8 cellular contexts compared by ENCODE assay signal in genomic region chr2:241355983-241356870, GRCh38. TPM values are rescaled to one million over a fixed set of nuclear protein-coding genes. Genes with fewer than 3 reads are reported as not detected.
DNase-seq lines count a peak whose midpoint lies in the region; ATAC-seq and TF ChIP-seq lines count a peak whose summit lies in the region.

Gene FARP2, plus strand, starts transcription at chr2:241356285. Its CDS starts 16,823 bp downstream, at chr2:241373108.

- H3K27me3 Mint-ChIP-seq in neural progenitor cell (ENCODE audit: insufficient read depth, low read depth), result peaks cover 2% of the 10 kb centered on the region

- H3K27me3 ChIP-seq in SJSA1 (replicated peaks) (no peaks in the 10 kb centered on the region), foreskin keratinocyte (no peaks in the 10 kb centered on the region), neural progenitor cell (no peaks in the 10 kb centered on the region), stomach smooth muscle (ENCODE audit: control insufficient read depth in 1 of 2, insufficient read depth in 2 of 2, low read length in 2 of 2) (no peaks in the 10 kb centered on the region)

- H3K4me3 ChIP-seq in HFF-Myc (replicated peaks; ENCODE audit: low read depth, low read length) (peak within 1 kb of the TSS; percentile 90), SJSA1 (peak within 1 kb of the TSS; percentile 74), neural progenitor cell (peak within 1 kb of the TSS; percentile 92), stomach smooth muscle (ENCODE audit: low read length in 2 of 2) (peak within 1 kb of the TSS; percentile 74 to 82)

- H3K9me3 Mint-ChIP-seq in neural progenitor cell, result no peaks in the 10 kb centered on the region

- peak within 1 kb of the TSS; percentile 83 for H3K9ac ChIP-seq in neural progenitor cell
- peak within 1 kb of the TSS; percentile 82 for H3K9ac ChIP-seq in stomach smooth muscle (ENCODE audit: low read length in 2 of 2)

- H3K9me3 ChIP-seq in SJSA1 (replicated peaks) (no peaks in the 10 kb centered on the region), neural progenitor cell (ENCODE audit: low read depth) (no peaks in the 10 kb centered on the region), stomach smooth muscle (ENCODE audit: control insufficient read depth in 2 of 2, low read length in 2 of 2) (no peaks in the 10 kb centered on the region)

- peak; percentile 86 for ATAC-seq in foreskin keratinocyte

- H2AFZ ChIP-seq in neural progenitor cell (replicated peaks), result peak within 1 kb of the TSS; percentile 15

- H3K4me1 ChIP-seq in SJSA1 (replicated peaks) (peaks cover 15% of the 10 kb centered on the region), foreskin keratinocyte (peaks cover 14% of the 10 kb centered on the region), neural progenitor cell (peaks cover 25% of the 10 kb centered on the region), stomach smooth muscle (ENCODE audit: control insufficient read depth, insufficient read depth, low read length) (peaks cover 22% of the 10 kb centered on the region)

- H3K27ac Mint-ChIP-seq in neural progenitor cell, result no peak within 1 kb of the TSS

- peaks cover 36% of the 10 kb centered on the region for H3F3A ChIP-seq in neural progenitor cell (ENCODE audit: low read depth)

- H3K27ac ChIP-seq in SJSA1 (peak within 1 kb of the TSS; percentile 50), foreskin keratinocyte (peak within 1 kb of the TSS; percentile 81), neural progenitor cell (no peak within 1 kb of the TSS), stomach smooth muscle (ENCODE audit: low read length) (peak within 1 kb of the TSS; percentile 70)

- TF ChIP-seq CTCF in HFF-Myc (IDR thresholded peaks at IDR 0.05; ENCODE audit: low read depth, low read length, missing control alignments) (no peak), foreskin keratinocyte (conservative IDR thresholded peaks at IDR 0.05) (no peak), neural progenitor cell (IDR thresholded peaks at IDR 0.05) (peak; percentile 8)

- DNase-seq in GM04503 (ENCODE audit: low read depth) (peak; percentile 79), HFF-Myc (ENCODE audit: extremely low read depth, low read depth) (peak; percentile 95), MV-4-11 (lab: John Stamatoyannopoulos, UW) (peak; percentile 96), SJSA1 (ENCODE audit: low read depth in 1 of 2, low spot score in 2 of 2) (peak; percentile 94 to 99), foreskin keratinocyte (peak; percentile 84 to 93), neural progenitor cell (ENCODE audit: low spot score) (peak; percentile 100)
- peak; percentile 89 to 95 (median 93) for DNase-seq in activated naive CD4-positive, alpha-beta T cell (lab: John Stamatoyannopoulos, UW)

- peaks cover 42% of the 10 kb centered on the region for H3K36me3 ChIP-seq in SJSA1
- no peaks in the 10 kb centered on the region for H3K36me3 ChIP-seq in neural progenitor cell
- peaks cover 11 to 17% of the 10 kb centered on the region in 2 donors for H3K36me3 ChIP-seq in stomach smooth muscle (ENCODE audit: control insufficient read depth in 2 of 2, insufficient read depth in 2 of 2, low read length in 2 of 2)

- peaks cover 50% of the 10 kb centered on the region for H3K79me2 ChIP-seq in neural progenitor cell (ENCODE audit: low read depth)

- H3K4me2 ChIP-seq in neural progenitor cell, result peak within 1 kb of the TSS; percentile 99

- H4K20me1 ChIP-seq in neural progenitor cell (ENCODE audit: low read depth), result peaks cover 62% of the 10 kb centered on the region

- peak within 1 kb of the TSS; percentile 84 for H3K4me3 Mint-ChIP-seq in neural progenitor cell

- H3K4me1 Mint-ChIP-seq in neural progenitor cell, result peaks cover 31% of the 10 kb centered on the region

- H3K36me3 Mint-ChIP-seq in neural progenitor cell, result peaks cover 2% of the 10 kb centered on the region

RNA-seq across cellular contexts. Expression of gene FARP2, which starts in this region (rescaled TPM):
- total RNA-seq in SJSA1 (2014; rRNA removed; shearing (Covaris generic)), result 74.3 and 74.5 TPM in 2 replicates
- total RNA-seq in foreskin keratinocyte (34.0 and 34.3 TPM in 2 replicates), neural progenitor cell (ENCODE audit: low replicate concordance) (28.6 and 32.3 TPM in 2 replicates)
- polyA plus RNA-seq in foreskin keratinocyte, result 8.6 and 8.7 TPM in 2 replicates
